In the genomic region with DNA sequence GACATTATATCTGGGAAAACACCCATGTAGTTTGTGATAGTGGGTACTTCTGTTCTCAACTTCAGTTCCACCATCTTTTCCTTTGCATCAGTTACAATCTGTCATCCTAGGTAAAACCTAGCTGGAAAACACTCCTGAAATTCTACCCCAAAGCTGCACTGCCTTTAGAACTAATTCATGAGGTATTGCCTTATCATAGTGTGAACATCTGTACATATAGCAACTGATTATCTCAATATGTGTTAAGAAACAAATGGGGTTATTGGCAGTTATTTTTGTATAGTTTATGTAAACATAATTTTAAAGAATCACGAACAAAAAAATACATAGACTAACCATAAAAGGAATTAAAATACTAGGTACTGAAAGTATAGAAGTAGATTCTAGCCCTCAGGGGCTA, we compare ENCODE assay signal across 28 cellular contexts.
"Had no signal": no experiment of that assay in that cellular context is flagged by ENCODE, and none has a peak within 500 bp of the region (broad histone marks: within the 10 kb centered on the region; RNA-seq: fewer than 3 reads in every experiment).

No MANE protein-coding gene starts in this region.

- H3K9ac ChIP-seq: neural progenitor cell, parathyroid adenoma had no signal

- H2AFZ ChIP-seq: neural progenitor cell, parathyroid adenoma had no signal

- H3K36me3 Mint-ChIP-seq: neural progenitor cell; stimulated activated effector memory CD8-positive, alpha-beta T cell treated with anti-CD3 and anti-CD28 coated beads, Interleukin-12 subunit alpha, Interleukin-12 subunit beta, amount 100 ng/mL, for 72 hours; stimulated activated naive B cell treated with anti-CD40 and anti-IgM and Interleukin-4, amounts not matched to agents 10 μg/mL and 1 μg/mL and 100 μg/mL, for 72 hours had no signal

- H3K4me3 ChIP-seq: neural progenitor cell, ovary, psoas muscle, right lobe of liver, sigmoid colon, stomach, thoracic aorta, thyroid gland, tibial nerve, upper lobe of left lung, vagina had no signal

- H3K36me3 ChIP-seq: neural progenitor cell, ovary, right lobe of liver, sigmoid colon, stomach, thoracic aorta, thyroid gland, tibial nerve, upper lobe of left lung, vagina had no signal

- H3K4me1 ChIP-seq: neural progenitor cell, parathyroid adenoma, right lobe of liver, thyroid gland, vagina had no signal

- H3K79me2 ChIP-seq: parathyroid adenoma had no signal

- H3K4me1 Mint-ChIP-seq: stimulated activated effector memory CD8-positive, alpha-beta T cell treated with anti-CD3 and anti-CD28 coated beads, Interleukin-12 subunit alpha, Interleukin-12 subunit beta, amount 100 ng/mL, for 72 hours; stimulated activated naive B cell treated with anti-CD40 and anti-IgM and Interleukin-4, amounts not matched to agents 10 μg/mL and 1 μg/mL and 100 μg/mL, for 72 hours had no signal

- H3K4me2 ChIP-seq: neural progenitor cell had no signal

- DNase-seq: occipital lobe; ovary; posterior cingulate gyrus; psoas muscle; right cardiac atrium; right lobe of liver; sigmoid colon; small intestine; stimulated activated CD4-positive, alpha-beta T cell treated with anti-CD3 and anti-CD28 coated beads, Interleukin-15, amount 100 ng/mL, for 24 hours; stimulated activated CD4-positive, alpha-beta T cell treated with anti-CD3 and anti-CD28 coated beads, Interleukin-2, amount 100 ng/mL, for 24 hours; stimulated activated CD4-positive, alpha-beta T cell treated with anti-CD3 and anti-CD28 coated beads, Interleukin-2, amount 100 ng/mL, for 48 hours; stimulated activated CD4-positive, alpha-beta T cell treated with anti-CD3 and anti-CD28 coated beads, Interleukin-4, amount 100 ng/mL, for 24 hours; stimulated activated naive B cell treated with anti-CD40 and anti-IgM and Interleukin-4, amounts not matched to agents 10 μg/mL and 1 μg/mL and 100 μg/mL, for 72 hours; stimulated activated naive CD4-positive, alpha-beta T cell treated with Interleukin-2 at 50 U/mL for 16 hours; stomach; thyroid gland; trophoblast cell; upper lobe of left lung had no signal

- H3K27me3 ChIP-seq: neural progenitor cell, ovary, right lobe of liver, sigmoid colon, stomach, thyroid gland, tibial nerve, upper lobe of left lung, vagina had no signal

- H3K27me3 Mint-ChIP-seq: progenitor cell of endocrine pancreas; stimulated activated naive CD8-positive, alpha-beta T cell treated with anti-CD3 and anti-CD28 coated beads, Interleukin-15, Interleukin-2, amounts not matched to agents 100 ng/mL and 50 ng/mL, for 24 hours had no signal

- H3K27ac Mint-ChIP-seq: nephron; neural progenitor cell; progenitor cell of endocrine pancreas; stimulated activated effector memory CD8-positive, alpha-beta T cell treated with anti-CD3 and anti-CD28 coated beads, Interleukin-12 subunit alpha, Interleukin-12 subunit beta, amount 100 ng/mL, for 72 hours; stimulated activated naive B cell treated with anti-CD40 and anti-IgM and Interleukin-4, amounts not matched to agents 10 μg/mL and 1 μg/mL and 100 μg/mL, for 72 hours; stimulated activated naive CD8-positive, alpha-beta T cell treated with anti-CD3 and anti-CD28 coated beads, Interleukin-15, Interleukin-2, amounts not matched to agents 100 ng/mL and 50 ng/mL, for 24 hours had no signal

- H3K9me3 ChIP-seq: ovary, psoas muscle, right lobe of liver, sigmoid colon, stomach, thoracic aorta, thyroid gland, tibial nerve, upper lobe of left lung, vagina had no signal

- FAIRE-seq: urothelium cell line had no signal

- H3K4me3 Mint-ChIP-seq: nephron; neural progenitor cell; stimulated activated effector memory CD8-positive, alpha-beta T cell treated with anti-CD3 and anti-CD28 coated beads, Interleukin-12 subunit alpha, Interleukin-12 subunit beta, amount 100 ng/mL, for 72 hours; stimulated activated naive B cell treated with anti-CD40 and anti-IgM and Interleukin-4, amounts not matched to agents 10 μg/mL and 1 μg/mL and 100 μg/mL, for 72 hours; stimulated activated naive CD8-positive, alpha-beta T cell treated with anti-CD3 and anti-CD28 coated beads, Interleukin-15, Interleukin-2, amounts not matched to agents 100 ng/mL and 50 ng/mL, for 24 hours had no signal

- ATAC-seq: psoas muscle; right cardiac atrium; right lobe of liver; stimulated activated effector memory CD8-positive, alpha-beta T cell treated with anti-CD3 and anti-CD28 coated beads, Interleukin-12 subunit alpha, Interleukin-12 subunit beta, amount 100 ng/mL, for 72 hours; stimulated activated naive B cell treated with anti-CD40 and anti-IgM and Interleukin-4, amounts not matched to agents 10 μg/mL and 1 μg/mL and 100 μg/mL, for 72 hours had no signal

- H3K27ac ChIP-seq: neural progenitor cell, ovary, parathyroid adenoma, psoas muscle, right lobe of liver, sigmoid colon, stomach, thoracic aorta, thyroid gland, tibial nerve, upper lobe of left lung, vagina had no signal

- H3K9me3 Mint-ChIP-seq: nephron; neural progenitor cell; stimulated activated effector memory CD8-positive, alpha-beta T cell treated with anti-CD3 and anti-CD28 coated beads, Interleukin-12 subunit alpha, Interleukin-12 subunit beta, amount 100 ng/mL, for 72 hours; stimulated activated naive B cell treated with anti-CD40 and anti-IgM and Interleukin-4, amounts not matched to agents 10 μg/mL and 1 μg/mL and 100 μg/mL, for 72 hours; stimulated activated naive CD8-positive, alpha-beta T cell treated with anti-CD3 and anti-CD28 coated beads, Interleukin-15, Interleukin-2, amounts not matched to agents 100 ng/mL and 50 ng/mL, for 24 hours had no signal
